In the genomic region with DNA sequence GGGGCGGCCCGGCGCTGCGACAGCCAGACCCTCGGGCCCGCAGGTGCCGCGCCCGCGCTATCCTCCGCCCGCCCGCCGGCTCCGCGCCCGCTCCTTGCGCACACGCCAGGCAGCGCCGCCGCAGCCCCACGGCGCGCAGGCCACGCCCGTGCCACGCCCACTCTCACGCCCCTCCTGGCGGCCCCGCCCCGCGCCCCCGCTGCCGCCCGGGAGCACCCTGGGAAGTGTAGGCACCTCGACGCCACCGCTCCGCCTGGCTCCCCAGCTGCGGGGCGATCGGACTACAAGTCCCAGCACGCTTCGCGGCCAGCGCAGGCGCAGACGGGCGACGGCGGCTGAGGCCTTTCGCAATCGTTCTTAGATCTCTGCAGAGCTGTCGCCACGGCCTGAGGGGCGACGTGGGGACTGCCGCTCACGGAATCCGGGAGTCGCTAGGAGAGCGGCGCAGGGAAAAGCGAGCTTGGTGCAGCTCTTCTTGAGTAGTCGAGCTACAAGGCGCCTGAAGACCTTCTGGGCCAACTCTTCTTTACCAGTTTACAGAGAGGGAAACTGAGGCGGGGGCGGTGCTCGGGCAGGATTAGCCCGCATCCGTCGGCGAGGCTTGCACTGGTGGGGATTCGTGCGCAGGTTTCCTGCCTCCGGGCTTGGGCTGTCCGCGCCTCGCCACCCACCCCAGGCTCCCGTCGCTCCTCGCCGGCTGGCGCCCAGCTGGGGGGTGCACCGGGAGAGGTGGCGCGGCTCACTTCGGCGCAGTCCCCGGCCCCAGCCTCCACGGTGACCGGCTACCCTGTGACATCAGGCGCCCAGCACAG, we compare ENCODE assay signal across 8 cellular contexts. TPM values are rescaled to one million over a fixed set of nuclear protein-coding genes. Genes with fewer than 3 reads are reported as not detected.
DNase-seq lines count a peak whose midpoint lies in the region; ATAC-seq and TF ChIP-seq lines count a peak whose summit lies in the region.

TSS of gene ABLIM2 (minus strand) at position 104 of the 812 bp plus-strand sequence. CDS start 124 bp downstream, outside the sequence.

- DNase-seq in BE2C (peak; percentile 99), GM19240 (ENCODE audit: insufficient read length, low spot score) (peak; percentile 91), NCI-H524 (lab: John Stamatoyannopoulos, UW) (peak; percentile 86 to 98), coronary artery (ENCODE audit: low spot score) (peak; percentile 97), left colon (peak; percentile 97)
- peak; percentile 99 for DNase-seq in activated CD4-positive, alpha-beta T cell treated with anti-CD3 and anti-CD28 coated beads for 48 hours
- peak; percentile 98 for DNase-seq in stimulated activated CD4-positive, alpha-beta T cell treated with anti-CD3 and anti-CD28 coated beads, Interleukin-1b, Interleukin-23, amount 100 ng/mL, for 4 hours (ENCODE audit: low read depth in 2 of 2)

- H3K27ac ChIP-seq in coronary artery, result peak within 1 kb of the TSS in 1 of 2 donors; percentile 60

- H3K27me3 ChIP-seq in BE2C, result peaks cover 11% of the 10 kb centered on the region

- H3K36me3 ChIP-seq in BE2C, result no peaks in the 10 kb centered on the region

- peak within 1 kb of the TSS; percentile 73 for H3K4me3 ChIP-seq in BE2C (ENCODE audit: low read depth, low read length)
- H3K4me3 ChIP-seq in coronary artery, result peak within 1 kb of the TSS; percentile 75

- ATAC-seq in HG03457 (IDR thresholded peaks at IDR 0.05; ENCODE audit: unreplicated experiment) (peak; percentile 97), left colon (peak; percentile 97)

- no peaks in the 10 kb centered on the region for H3K9me3 ChIP-seq in BE2C

- no peaks in the 10 kb centered on the region for H3K4me1 ChIP-seq in BE2C

- TF ChIP-seq CTCF in BE2C (IDR thresholded peaks at IDR 0.05; ENCODE audit: low read depth, low read length), result no peak
- no peak for TF ChIP-seq CTCF in coronary artery (IDR thresholded peaks at IDR 0.05)

- intact Hi-C loops in left colon (cut with DNase I, micrococcal nuclease), result no loop called here

RNA-seq across cellular contexts. Expression of gene ABLIM2, which starts in this region (rescaled TPM):
- polyA plus RNA-seq in BE2C (2012; ENCODE audit: insufficient read depth, insufficient read length, low read depth), result 10.1 TPM
- total RNA-seq in left colon, result 10 to 100 TPM; 18.7 to 24.4 TPM
